ENCODE assay signal across 17 cellular contexts in the genomic region with DNA sequence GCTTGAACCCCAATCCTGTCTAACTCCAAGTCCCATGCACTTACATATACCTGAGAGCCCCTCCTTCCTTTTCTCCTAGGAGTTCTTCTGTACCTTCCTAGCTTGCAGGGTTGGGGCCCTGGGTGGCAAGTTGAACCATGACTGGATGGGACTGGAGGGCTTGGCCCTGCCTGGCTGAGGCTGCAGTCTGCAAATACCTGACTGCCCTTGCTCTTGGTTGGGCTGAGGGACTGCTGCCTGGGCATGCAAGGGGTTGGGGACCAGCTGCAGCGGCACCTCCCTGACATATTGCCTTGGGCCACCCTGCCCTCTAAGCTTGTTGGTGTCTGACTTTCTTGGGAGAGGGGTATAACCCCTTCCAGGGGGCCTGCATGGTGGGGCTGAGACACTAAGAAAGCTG. TPM values are rescaled to one million over a fixed set of nuclear protein-coding genes. Genes with fewer than 3 reads are reported as not detected.
DNase-seq lines count a peak whose midpoint lies in the region; ATAC-seq and TF ChIP-seq lines count a peak whose summit lies in the region.
"Had no signal": no experiment of that assay in that cellular context is flagged by ENCODE, and none has a peak within 500 bp of the region (broad histone marks: within the 10 kb centered on the region; RNA-seq: fewer than 3 reads in every experiment).

No MANE protein-coding gene starts in this region.

- ATAC-seq in CD4-positive, CD25-positive, alpha-beta regulatory T cell (ENCODE audit: low read depth in 2 of 2) = no peak
- ATAC-seq in activated T-helper 17 cell treated with anti-CD3 and anti-CD28 coated beads, Interleukin-2, amount 50 U/mL, for 72 hours (replicated peaks) = no peak
- ATAC-seq in naive thymus-derived CD4-positive, alpha-beta T cell = no peak
- ATAC-seq: activated CD8-positive, alpha-beta T cell treated with anti-CD3 and anti-CD28 coated beads, Interleukin-2, amount 10 ng/mL, durations not matched to agents 7 days and 5 days; heart left ventricle had no signal

- DNase-seq in CD4-positive, CD25-positive, alpha-beta regulatory T cell = no peak
- no peak for DNase-seq in naive thymus-derived CD4-positive, alpha-beta T cell
- DNase-seq in chondrocyte (ENCODE audit: low spot score) (no peak), coronary artery (ENCODE audit: low spot score) (no peak), NCI-H82 (lab: John Stamatoyannopoulos, UW) (no peak)
- DNase-seq: activated CD8-positive, alpha-beta T cell treated with anti-CD3 and anti-CD28 coated beads, Interleukin-2, amount 10 ng/mL, durations not matched to agents 7 days and 5 days; AML-193; DMS79; KBM-7; NCI-H1092 treated with DMSO at 0.1 percent for 48 hours; NCI-H69 had no signal

- H3K27me3 Mint-ChIP-seq in CD4-positive, CD25-positive, alpha-beta regulatory T cell = no peaks in the 10 kb centered on the region
- no peaks in the 10 kb centered on the region for H3K27me3 Mint-ChIP-seq in activated T-helper 17 cell treated with anti-CD3 and anti-CD28 coated beads, Interleukin-2, amount 50 U/mL, for 72 hours
- no peaks in the 10 kb centered on the region for H3K27me3 Mint-ChIP-seq in naive thymus-derived CD4-positive, alpha-beta T cell
- no peaks in the 10 kb centered on the region for H3K27me3 Mint-ChIP-seq in chondrocyte (ENCODE audit: low read depth)

- intact Hi-C loops in naive thymus-derived CD4-positive, alpha-beta T cell (cut with micrococcal nuclease) = no loop called here

- H3K27me3 ChIP-seq in CD4-positive, CD25-positive, alpha-beta regulatory T cell (ENCODE audit: control insufficient read depth, insufficient read depth, low read length) = no peaks in the 10 kb centered on the region
- no peaks in the 10 kb centered on the region for H3K27me3 ChIP-seq in DOHH2 (ENCODE audit: control insufficient read depth, low read length)
- H3K27me3 ChIP-seq in naive thymus-derived CD4-positive, alpha-beta T cell (ENCODE audit: control insufficient read depth in 2 of 2, insufficient read depth in 2 of 2, low read length in 2 of 2) = no peaks in the 10 kb centered on the region
- H3K27me3 ChIP-seq: heart left ventricle, tibial artery had no signal

- peaks cover 35% of the 10 kb centered on the region for H3F3A ChIP-seq in DOHH2 (ENCODE audit: control insufficient read depth, insufficient read depth)

- TF ChIP-seq CTCF in DOHH2 (IDR thresholded peaks at IDR 0.05; ENCODE audit: low read depth, low read length, poor library complexity, severe bottlenecking) (no peak), chondrocyte (IDR thresholded peaks at IDR 0.05) (no peak), coronary artery (IDR thresholded peaks at IDR 0.05) (no peak)

- peak overlapping the region; percentile 67 to 84 (median 82) for H3K27ac Mint-ChIP-seq in CD4-positive, CD25-positive, alpha-beta regulatory T cell
- H3K27ac Mint-ChIP-seq in activated T-helper 17 cell treated with anti-CD3 and anti-CD28 coated beads, Interleukin-2, amount 50 U/mL, for 72 hours = no peak overlapping the region
- H3K27ac Mint-ChIP-seq in naive thymus-derived CD4-positive, alpha-beta T cell = peak overlapping the region in 8 of 9 donors; percentile 56 to 96 (median 84)
- no peak overlapping the region for H3K27ac Mint-ChIP-seq in chondrocyte (ENCODE audit: unreplicated experiment)
- H3K27ac Mint-ChIP-seq: activated CD8-positive, alpha-beta T cell treated with anti-CD3 and anti-CD28 coated beads, Interleukin-2, amount 10 ng/mL, durations not matched to agents 7 days and 5 days had no signal

- H3K4me1 ChIP-seq in CD4-positive, CD25-positive, alpha-beta regulatory T cell (ENCODE audit: control insufficient read depth, insufficient read depth, low read length, poor library complexity, severe bottlenecking) = peaks cover 46% of the 10 kb centered on the region
- H3K4me1 ChIP-seq in DOHH2 (ENCODE audit: control insufficient read depth, low read length) = peaks cover 85% of the 10 kb centered on the region
- peaks cover 23 to 34% of the 10 kb centered on the region in 2 donors for H3K4me1 ChIP-seq in naive thymus-derived CD4-positive, alpha-beta T cell (ENCODE audit: control insufficient read depth in 2 of 2, insufficient read depth in 2 of 2, low read length in 2 of 2)

- no peaks in the 10 kb centered on the region for H3K36me3 ChIP-seq in CD4-positive, CD25-positive, alpha-beta regulatory T cell (ENCODE audit: control insufficient read depth, insufficient read depth, low read length)
- H3K36me3 ChIP-seq in DOHH2 (ENCODE audit: control insufficient read depth, low read length) = no peaks in the 10 kb centered on the region
- H3K36me3 ChIP-seq in naive thymus-derived CD4-positive, alpha-beta T cell (ENCODE audit: control insufficient read depth in 2 of 3, insufficient read depth in 3 of 3, low read length in 3 of 3) = no peaks in the 10 kb centered on the region
- H3K36me3 ChIP-seq: heart left ventricle, tibial artery had no signal

- peaks cover 0 to 64% (median 23%) of the 10 kb centered on the region in 4 donors for H3K4me1 Mint-ChIP-seq in CD4-positive, CD25-positive, alpha-beta regulatory T cell
- H3K4me1 Mint-ChIP-seq in activated T-helper 17 cell treated with anti-CD3 and anti-CD28 coated beads, Interleukin-2, amount 50 U/mL, for 72 hours = peaks cover 5% of the 10 kb centered on the region
- peaks cover 17 to 54% (median 40%) of the 10 kb centered on the region in 7 donors for H3K4me1 Mint-ChIP-seq in naive thymus-derived CD4-positive, alpha-beta T cell
- H3K4me1 Mint-ChIP-seq in chondrocyte (ENCODE audit: low read depth) = peaks cover 9% of the 10 kb centered on the region

- H4K20me1 ChIP-seq in DOHH2 (ENCODE audit: control insufficient read depth, insufficient read depth, low read depth, low read length) = no peaks in the 10 kb centered on the region

- no peaks in the 10 kb centered on the region for H3K79me2 ChIP-seq in DOHH2 (ENCODE audit: control insufficient read depth, low read length)
- H3K79me2 ChIP-seq: parathyroid adenoma had no signal

- H3K36me3 Mint-ChIP-seq in CD4-positive, CD25-positive, alpha-beta regulatory T cell = no peaks in the 10 kb centered on the region
- H3K36me3 Mint-ChIP-seq in activated T-helper 17 cell treated with anti-CD3 and anti-CD28 coated beads, Interleukin-2, amount 50 U/mL, for 72 hours (ENCODE audit: low read depth) = no peaks in the 10 kb centered on the region
- H3K36me3 Mint-ChIP-seq in naive thymus-derived CD4-positive, alpha-beta T cell = no peaks in the 10 kb centered on the region
- no peaks in the 10 kb centered on the region for H3K36me3 Mint-ChIP-seq in chondrocyte (ENCODE audit: low read depth)

- POLR2A ChIA-PET in naive thymus-derived CD4-positive, alpha-beta T cell (lab: Charles Lee) = interaction anchor here (0.6 to 4.0 kb wide), 9 partner anchors 8 to 165 kb away, joined by 3 to 24 read pairs (median 3); a partner anchor contains a TSS

- no peak overlapping the region for H3K4me3 ChIP-seq in CD4-positive, CD25-positive, alpha-beta regulatory T cell (ENCODE audit: low read depth, low read length)
- H3K4me3 ChIP-seq in DOHH2 (ENCODE audit: low read length) (peak overlapping the region; percentile 77), coronary artery (no peak overlapping the region)
- no peak overlapping the region for H3K4me3 ChIP-seq in naive thymus-derived CD4-positive, alpha-beta T cell (ENCODE audit: low read length)
- H3K4me3 ChIP-seq: heart left ventricle, SK-N-MC, tibial artery had no signal

- CTCF ChIA-PET in naive thymus-derived CD4-positive, alpha-beta T cell (lab: Charles Lee) = interaction anchor here (3.0 kb wide), 1 partner anchor 25 kb away, joined by 31 read pairs; no protein-coding TSS in a partner anchor

- no peaks in the 10 kb centered on the region for H3K9me2 ChIP-seq in DOHH2 (replicated peaks; ENCODE audit: control insufficient read depth, low read length)

- H3K4me3 Mint-ChIP-seq in CD4-positive, CD25-positive, alpha-beta regulatory T cell = peak overlapping the region; percentile 32 to 84 (median 62)
- peak overlapping the region; percentile 12 for H3K4me3 Mint-ChIP-seq in activated T-helper 17 cell treated with anti-CD3 and anti-CD28 coated beads, Interleukin-2, amount 50 U/mL, for 72 hours
- H3K4me3 Mint-ChIP-seq in naive thymus-derived CD4-positive, alpha-beta T cell = peak overlapping the region in 8 of 10 donors; percentile 20 to 82 (median 30)
- H3K4me3 Mint-ChIP-seq in chondrocyte (ENCODE audit: unreplicated experiment) = no peak overlapping the region

- H3K9me3 ChIP-seq in CD4-positive, CD25-positive, alpha-beta regulatory T cell (ENCODE audit: control insufficient read depth in 2 of 2, low read length in 2 of 2) = no peaks in the 10 kb centered on the region
- no peaks in the 10 kb centered on the region for H3K9me3 ChIP-seq in DOHH2 (ENCODE audit: control insufficient read depth, insufficient read depth, low read length)
- H3K9me3 ChIP-seq in naive thymus-derived CD4-positive, alpha-beta T cell (ENCODE audit: control insufficient read depth in 2 of 3, low read length in 3 of 3) = no peaks in the 10 kb centered on the region
- H3K9me3 ChIP-seq: heart left ventricle, tibial artery had no signal

- no peak overlapping the region for H3K27ac ChIP-seq in CD4-positive, CD25-positive, alpha-beta regulatory T cell (ENCODE audit: insufficient read depth, low read length, poor library complexity, severe bottlenecking)
- peak overlapping the region; percentile 97 for H3K27ac ChIP-seq in DOHH2 (ENCODE audit: low read depth, low read length)
- H3K27ac ChIP-seq in naive thymus-derived CD4-positive, alpha-beta T cell (ENCODE audit: low read depth, low read length) = no peak overlapping the region
- no peak overlapping the region for H3K27ac ChIP-seq in coronary artery
- H3K27ac ChIP-seq: parathyroid adenoma, tibial artery had no signal

- no peaks in the 10 kb centered on the region for H3K9me3 Mint-ChIP-seq in CD4-positive, CD25-positive, alpha-beta regulatory T cell
- no peaks in the 10 kb centered on the region for H3K9me3 Mint-ChIP-seq in activated T-helper 17 cell treated with anti-CD3 and anti-CD28 coated beads, Interleukin-2, amount 50 U/mL, for 72 hours
- no peaks in the 10 kb centered on the region for H3K9me3 Mint-ChIP-seq in naive thymus-derived CD4-positive, alpha-beta T cell
- H3K9me3 Mint-ChIP-seq in chondrocyte (ENCODE audit: low read depth) = no peaks in the 10 kb centered on the region

- peak overlapping the region; percentile 88 for H3K4me2 ChIP-seq in DOHH2 (ENCODE audit: low read length)

RNA-seq across cellular contexts. Expression of a gene that starts 9.8 kb away (rescaled TPM):
- total RNA-seq in CD4-positive, CD25-positive, alpha-beta regulatory T cell = 30.4 TPM
- 10 to 100 TPM; 21.9 to 32.8 (median 23.3) TPM for polyA plus RNA-seq in CD4-positive, CD25-positive, alpha-beta regulatory T cell
- 10 to 100 TPM; 16.1 to 17.5 TPM for total RNA-seq in activated T-helper 17 cell treated with anti-CD3 and anti-CD28 coated beads, Interleukin-2, amount 50 U/mL, for 72 hours
- total RNA-seq in naive thymus-derived CD4-positive, alpha-beta T cell = 10 to 100 TPM; 29.9 to 60.4 (median 45.1) TPM
- polyA plus RNA-seq in naive thymus-derived CD4-positive, alpha-beta T cell = 10 to 100 TPM; 21.4 to 40.7 TPM
- total RNA-seq in chondrocyte = 113 to 124 TPM (median 120 TPM) in 3 replicates

RNA-seq across cellular contexts. Expression of a gene that starts 20.2 kb away (rescaled TPM):
- total RNA-seq in CD4-positive, CD25-positive, alpha-beta regulatory T cell = 0.57 TPM
- under 1 TPM in 2 of 4 donors, not detected in 2; 0.13 to 0.41 TPM for polyA plus RNA-seq in CD4-positive, CD25-positive, alpha-beta regulatory T cell
- total RNA-seq in activated T-helper 17 cell treated with anti-CD3 and anti-CD28 coated beads, Interleukin-2, amount 50 U/mL, for 72 hours = under 1 TPM in 1 of 2 donors, not detected in 1; 0.21 TPM
- 100 to 1,000 TPM in 1 of 5 experiments, 10 to 100 TPM in 1, 1 to 10 TPM in 2, not detected in 1; 5.0 to 247 (median 17.8) TPM for total RNA-seq in naive thymus-derived CD4-positive, alpha-beta T cell
- under 1 TPM in 1 of 2 donors, not detected in 1; 0.27 TPM for polyA plus RNA-seq in naive thymus-derived CD4-positive, alpha-beta T cell
- not detected in 3 replicates for total RNA-seq in chondrocyte
- total RNA-seq: activated CD8-positive, alpha-beta T cell treated with anti-CD3 and anti-CD28 coated beads, Interleukin-2, amount 10 ng/mL, durations not matched to agents 7 days and 5 days had no signal

RNA-seq across cellular contexts. Expression of a gene that starts 27.7 kb away (rescaled TPM):
- total RNA-seq in CD4-positive, CD25-positive, alpha-beta regulatory T cell = 58.9 TPM
- polyA plus RNA-seq in CD4-positive, CD25-positive, alpha-beta regulatory T cell = 100 to 1,000 TPM; 102 to 153 (median 120) TPM
- total RNA-seq in activated T-helper 17 cell treated with anti-CD3 and anti-CD28 coated beads, Interleukin-2, amount 50 U/mL, for 72 hours = 100 to 1,000 TPM; 109 to 174 TPM
- 100 to 1,000 TPM in 1 of 5 experiments, 10 to 100 TPM in 4; 42.2 to 149 (median 51.3) TPM for total RNA-seq in naive thymus-derived CD4-positive, alpha-beta T cell
- polyA plus RNA-seq in naive thymus-derived CD4-positive, alpha-beta T cell = 100 to 1,000 TPM; 106 to 128 TPM
- 100 to 139 TPM (median 108 TPM) in 3 replicates for total RNA-seq in chondrocyte

RNA-seq across cellular contexts. Expression of a gene that starts 46.0 kb away (rescaled TPM):
- total RNA-seq in CD4-positive, CD25-positive, alpha-beta regulatory T cell = not detected
- polyA plus RNA-seq in CD4-positive, CD25-positive, alpha-beta regulatory T cell = not detected
- not detected for total RNA-seq in activated T-helper 17 cell treated with anti-CD3 and anti-CD28 coated beads, Interleukin-2, amount 50 U/mL, for 72 hours
- under 1 TPM in 2 of 5 experiments, not detected in 3; 0.16 to 0.86 TPM for total RNA-seq in naive thymus-derived CD4-positive, alpha-beta T cell
- not detected for polyA plus RNA-seq in naive thymus-derived CD4-positive, alpha-beta T cell
- not detected in 3 replicates for total RNA-seq in chondrocyte
- total RNA-seq: activated CD8-positive, alpha-beta T cell treated with anti-CD3 and anti-CD28 coated beads, Interleukin-2, amount 10 ng/mL, durations not matched to agents 7 days and 5 days had no signal

RNA-seq across cellular contexts. Expression of a gene that starts 50.4 kb away (rescaled TPM):
- total RNA-seq in CD4-positive, CD25-positive, alpha-beta regulatory T cell = 1.7 TPM
- not detected for polyA plus RNA-seq in CD4-positive, CD25-positive, alpha-beta regulatory T cell
- total RNA-seq in activated T-helper 17 cell treated with anti-CD3 and anti-CD28 coated beads, Interleukin-2, amount 50 U/mL, for 72 hours = 1 to 10 TPM; 1.1 to 1.7 TPM
- total RNA-seq in naive thymus-derived CD4-positive, alpha-beta T cell = 1 to 10 TPM in 4 of 5 experiments, under 1 TPM in 1; 0.99 to 1.7 (median 1.4) TPM
- polyA plus RNA-seq in naive thymus-derived CD4-positive, alpha-beta T cell = not detected
- total RNA-seq in chondrocyte = 0.33 to 0.35 TPM (median 0.34 TPM) in 3 replicates

Comparison
In these comparisons a context has a peak if more than half of its experiments do, and no peak if none do; other contexts are left out.
1. H3K27ac Mint-ChIP-seq: peak in CD4-positive, CD25-positive, alpha-beta regulatory T cell (3 of 3) and naive thymus-derived CD4-positive, alpha-beta T cell (8 of 9); none in activated T-helper 17 cell treated with anti-CD3 and anti-CD28 coated beads, Interleukin-2, amount 50 U/mL, for 72 hours (single experiment) and chondrocyte (single experiment).